ENCODE assay signal across 8 cellular contexts in the genomic region with DNA sequence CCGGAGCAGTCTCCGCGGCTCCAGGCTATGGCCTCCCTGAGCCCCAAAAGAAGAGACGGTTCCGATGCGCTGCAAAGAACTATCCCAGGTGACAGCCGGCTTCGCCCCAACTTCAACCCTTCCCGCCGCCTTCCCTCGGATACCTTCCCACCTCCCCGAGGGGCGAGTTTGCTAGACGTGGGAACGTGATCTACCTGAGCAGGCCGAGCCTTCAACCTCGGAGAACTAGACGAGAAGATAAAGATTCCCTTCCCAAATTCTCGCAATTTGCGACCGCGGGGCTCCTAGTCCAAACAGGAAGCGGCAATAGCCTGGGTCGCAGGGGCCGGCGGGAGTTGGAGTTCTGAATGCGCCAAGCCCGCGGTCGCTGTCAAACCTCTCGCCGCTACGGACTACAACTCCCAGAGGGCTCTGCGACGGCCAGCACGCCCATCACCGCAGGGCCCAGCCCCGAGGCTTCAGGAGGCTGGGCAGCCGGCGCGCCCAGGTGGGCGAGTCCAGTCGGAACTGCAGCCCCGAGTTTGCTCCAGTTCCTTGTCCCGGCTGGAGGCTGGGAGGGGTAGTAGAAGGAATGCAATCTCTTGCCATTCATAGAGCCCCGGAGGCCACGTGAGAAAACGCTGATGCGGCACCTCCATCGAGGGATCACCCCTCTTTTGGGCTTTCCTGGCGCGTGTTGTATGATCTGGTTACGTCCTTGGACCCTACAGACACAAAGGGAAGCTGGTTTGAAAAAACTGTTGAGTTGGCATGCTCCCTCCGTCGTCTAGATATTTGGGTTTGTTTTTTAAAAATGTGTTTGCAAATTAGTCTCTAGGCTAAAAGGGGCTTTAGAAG. TPM values are rescaled to one million over a fixed set of nuclear protein-coding genes. Genes with fewer than 3 reads are reported as not detected.
A peak's percentile ranks its signal among the peaks of the same experiment; 100 is the strongest.
DNase-seq lines count a peak whose midpoint lies in the region; ATAC-seq and TF ChIP-seq lines count a peak whose summit lies in the region.

A gene with protein sequence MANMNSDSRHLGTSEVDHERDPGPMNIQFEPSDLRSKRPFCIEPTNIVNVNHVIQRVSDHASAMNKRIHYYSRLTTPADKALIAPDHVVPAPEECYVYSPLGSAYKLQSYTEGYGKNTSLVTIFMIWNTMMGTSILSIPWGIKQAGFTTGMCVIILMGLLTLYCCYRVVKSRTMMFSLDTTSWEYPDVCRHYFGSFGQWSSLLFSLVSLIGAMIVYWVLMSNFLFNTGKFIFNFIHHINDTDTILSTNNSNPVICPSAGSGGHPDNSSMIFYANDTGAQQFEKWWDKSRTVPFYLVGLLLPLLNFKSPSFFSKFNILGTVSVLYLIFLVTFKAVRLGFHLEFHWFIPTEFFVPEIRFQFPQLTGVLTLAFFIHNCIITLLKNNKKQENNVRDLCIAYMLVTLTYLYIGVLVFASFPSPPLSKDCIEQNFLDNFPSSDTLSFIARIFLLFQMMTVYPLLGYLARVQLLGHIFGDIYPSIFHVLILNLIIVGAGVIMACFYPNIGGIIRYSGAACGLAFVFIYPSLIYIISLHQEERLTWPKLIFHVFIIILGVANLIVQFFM (minus strand): TSS at position 302 of the 837 bp plus-strand sequence. CDS start 14,366 bp downstream, outside the sequence.

- H3K27ac ChIP-seq in ascending aorta (peak within 1 kb of the TSS; percentile 35 to 37), rectal smooth muscle tissue (ENCODE audit: low read depth, low read length) (peak within 1 kb of the TSS; percentile 59), aorta (ENCODE audit: low read depth in 1 of 2, low read length in 2 of 2) (no peak within 1 kb of the TSS)

- WGBS in aorta, 2 donors: 0% methylated on average over 52 to 55 of the region's 55 CpGs

- ATAC-seq in GM18499 (IDR thresholded peaks at IDR 0.05; ENCODE audit: insufficient read depth, unreplicated experiment): peak; percentile 97
- peak; percentile 100 for ATAC-seq in HG02943 (IDR thresholded peaks at IDR 0.05; ENCODE audit: low read depth, unreplicated experiment)
- peak; percentile 100 for ATAC-seq in aorta (ENCODE audit: low FRiP score)

- no peak for TF ChIP-seq CTCF in ascending aorta (IDR thresholded peaks at IDR 0.05)

- H3K4me3 ChIP-seq in ascending aorta (peak within 1 kb of the TSS; percentile 59 to 94), rectal smooth muscle tissue (ENCODE audit: low read length) (peak within 1 kb of the TSS; percentile 95), aorta (ENCODE audit: low read length in 2 of 2) (peak within 1 kb of the TSS; percentile 63 to 85)

- H3K9ac ChIP-seq in rectal smooth muscle tissue (ENCODE audit: low read length): peak within 1 kb of the TSS; percentile 75

- peak; percentile 89 for DNase-seq in NCI-H187 treated with DMSO at 0.1 percent for 48 hours (lab: John Stamatoyannopoulos, UW)
- peak; percentile 72 to 97 for DNase-seq in ascending aorta (ENCODE audit: low spot score in 2 of 2)
- DNase-seq in hepatic stellate cell (ENCODE audit: low spot score): peak; percentile 87
- peak; percentile 98 to 99 for DNase-seq in aorta

- H3K27me3 ChIP-seq in ascending aorta (no peaks in the 10 kb centered on the region), rectal smooth muscle tissue (ENCODE audit: control insufficient read depth, insufficient read depth, low read length) (no peaks in the 10 kb centered on the region), aorta (ENCODE audit: control insufficient read depth in 1 of 2, insufficient read depth in 2 of 2, low read length in 1 of 2) (no peaks in the 10 kb centered on the region)

- intact Hi-C loops in T-helper 2 cell treated with Interferon-gamma antibody and Interleukin-4, amounts not matched to agents 100 ng/mL and 5 ng/mL, for 36 hours (cut with micrococcal nuclease): loop anchor here (1.0 to 5.0 kb wide), 5 partner anchors 51 to 405 kb away; partner anchors contain the start of genes DHX29 and MTREX
- intact Hi-C loops in ascending aorta (cut with DNase I): loop anchor here (5.0 to 10.0 kb wide), 3 partner anchors 485 to 540 kb away; partner anchors contain the start of genes CDC20B and MCIDAS
- intact Hi-C loops in aorta (cut with DNase I): no loop called here

- H3K36me3 ChIP-seq in ascending aorta: peaks cover 0 to 8% of the 10 kb centered on the region in 2 donors
- no peaks in the 10 kb centered on the region for H3K36me3 ChIP-seq in rectal smooth muscle tissue (ENCODE audit: control insufficient read depth, insufficient read depth, low read length)
- peaks cover 0 to 3% of the 10 kb centered on the region in 2 donors for H3K36me3 ChIP-seq in aorta (ENCODE audit: control insufficient read depth in 1 of 2, insufficient read depth in 2 of 2, low read length in 1 of 2)

- H3K9me3 ChIP-seq in ascending aorta (peaks cover 0 to 3% of the 10 kb centered on the region in 2 donors), aorta (ENCODE audit: control insufficient read depth, low read length) (no peaks in the 10 kb centered on the region)

- H3K4me1 ChIP-seq in ascending aorta: peaks cover 4 to 7% of the 10 kb centered on the region in 2 donors
- H3K4me1 ChIP-seq in rectal smooth muscle tissue (ENCODE audit: control insufficient read depth, insufficient read depth, low read length): peaks cover 4% of the 10 kb centered on the region
- no peaks in the 10 kb centered on the region for H3K4me1 ChIP-seq in aorta (ENCODE audit: control insufficient read depth in 1 of 2, insufficient read depth in 2 of 2, low read length in 2 of 2)

RNA-seq across cellular contexts. Expression of the gene that starts here (rescaled TPM):
- total RNA-seq in T-helper 2 cell treated with Interferon-gamma antibody and Interleukin-4, amounts not matched to agents 100 ng/mL and 5 ng/mL, for 36 hours: 28.2 and 30.0 TPM in 2 replicates
- total RNA-seq in ascending aorta (1.8 TPM), aorta (10 to 100 TPM; 22.5 to 34.7 TPM)
- 10 to 100 TPM in 1 of 2 donors, 1 to 10 TPM in 1; 9.3 to 11.7 TPM for polyA plus RNA-seq in aorta

Comparison
In these comparisons a context has a peak if more than half of its experiments do, and no peak if none do; other contexts are left out.
1. H3K27ac ChIP-seq: peak in ascending aorta (2 of 2) and rectal smooth muscle tissue (single experiment); none in aorta (0 of 2).
2. intact Hi-C loops: an anchor here in T-helper 2 cell treated with Interferon-gamma antibody and Interleukin-4, amounts not matched to agents 100 ng/mL and 5 ng/mL, for 36 hours (1.0 to 5.0 kb wide) and ascending aorta (5.0 to 10.0 kb wide); none called in aorta.
3. Peak in every context shown above with its lines, with median percentiles within 50 percentile points of each other: ATAC-seq, DNase-seq and H3K4me3 ChIP-seq.